In the genomic region with DNA sequence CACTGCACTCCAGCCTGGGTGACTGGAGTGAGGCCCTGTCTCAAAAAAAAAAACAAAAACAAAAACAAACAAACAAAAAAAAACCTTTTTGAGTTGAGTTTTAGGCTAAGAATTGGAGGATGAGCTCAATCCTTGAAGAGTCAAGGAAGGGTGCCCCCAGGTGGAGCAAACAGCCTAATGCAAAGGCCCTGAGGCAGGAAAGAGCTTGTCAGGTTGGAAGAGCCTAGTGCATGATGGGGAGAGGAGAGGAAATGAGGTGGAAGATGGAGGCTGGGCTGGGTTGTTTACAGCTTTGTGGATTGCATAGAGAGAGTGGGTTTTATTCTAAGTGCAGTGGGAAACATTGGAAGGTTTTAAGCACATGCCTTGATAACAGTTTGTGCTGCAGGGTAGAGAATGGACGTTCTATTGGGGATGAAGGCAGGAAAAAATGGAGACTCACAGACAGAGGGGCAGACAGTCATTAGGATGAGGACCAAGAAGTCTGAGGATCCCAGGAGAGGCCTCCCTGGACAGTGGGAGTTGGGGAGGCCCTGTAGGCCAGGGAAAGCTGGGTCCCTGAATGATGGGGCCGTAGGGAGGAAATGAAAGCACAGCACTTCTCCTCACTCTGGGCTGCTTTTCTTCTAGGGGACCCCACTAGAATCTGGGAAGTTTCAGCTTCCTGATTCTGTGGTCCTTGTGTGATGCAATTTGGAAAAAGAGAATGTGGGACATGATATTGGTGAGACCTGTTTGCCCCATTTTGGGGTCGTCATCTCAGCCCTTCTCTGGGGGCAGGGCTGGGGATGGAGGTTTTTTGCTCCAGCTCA, we compare ENCODE assay signal across 10 cellular contexts. TPM values are rescaled to one million over a fixed set of nuclear protein-coding genes. Genes with fewer than 3 reads are reported as not detected.
DNase-seq lines count a peak whose midpoint lies in the region; ATAC-seq and TF ChIP-seq lines count a peak whose summit lies in the region.
"Had no signal": no experiment of that assay in that cellular context is flagged by ENCODE, and none has a peak within 500 bp of the region (broad histone marks: within the 10 kb centered on the region; RNA-seq: fewer than 3 reads in every experiment).

No MANE protein-coding gene starts in this region.

- no peaks in the 10 kb centered on the region for H3K4me1 ChIP-seq in aorta (ENCODE audit: control insufficient read depth in 1 of 2, insufficient read depth in 2 of 2, low read length in 2 of 2)

- DNase-seq in AG10803 (ENCODE audit: low read depth) (no peak), GM06990 (ENCODE audit: extremely low read depth, insufficient read length) (no peak), RPMI8226 (peak; percentile 67), fibroblast of pulmonary artery (ENCODE audit: low read depth) (no peak), aorta (no peak), NCI-H748 (lab: John Stamatoyannopoulos, UW; ENCODE audit: unreplicated experiment) (no peak)

- ATAC-seq in HG03097 (IDR thresholded peaks at IDR 0.05; ENCODE audit: low FRiP score, unreplicated experiment) (no peak), aorta (ENCODE audit: low FRiP score) (no peak), GM19452 (IDR thresholded peaks at IDR 0.05; ENCODE audit: unreplicated experiment) (no peak)
- ATAC-seq: Right ventricle myocardium inferior had no signal

- peak; percentile 9; the same call in 1 of the 2 replicates for TF ChIP-seq CTCF in AG10803 (conservative IDR thresholded peaks at IDR 0.05; ENCODE audit: low read length)
- TF ChIP-seq CTCF in GM06990 (IDR thresholded peaks at IDR 0.05; ENCODE audit: insufficient read depth, low read length, poor library complexity, severe bottlenecking): peak; percentile 48
- peak; percentile 12 for TF ChIP-seq CTCF in fibroblast of pulmonary artery (IDR thresholded peaks at IDR 0.05; ENCODE audit: low read length, missing control alignments)

- no peak overlapping the region for H3K4me3 ChIP-seq in AG10803 (ENCODE audit: low read length)
- H3K4me3 ChIP-seq in GM06990 (replicated peaks; ENCODE audit: low read depth, low read length): no peak overlapping the region
- H3K4me3 ChIP-seq in fibroblast of pulmonary artery (replicated peaks; ENCODE audit: low read depth, low read length): no peak overlapping the region
- no peak overlapping the region for H3K4me3 ChIP-seq in aorta (ENCODE audit: low read length in 2 of 2)

- WGBS in aorta, 2 donors: 71 to 80% methylated on average over 3 of the region's 3 CpGs

- H3K36me3 ChIP-seq in GM06990 (ENCODE audit: control insufficient read depth, insufficient read depth, low read length) (peaks cover 4% of the 10 kb centered on the region; the same call in 1 of the 2 replicates), aorta (ENCODE audit: control insufficient read depth in 1 of 2, insufficient read depth in 2 of 2, low read length in 1 of 2) (no peaks in the 10 kb centered on the region)

- H3K27me3 ChIP-seq in GM06990 (replicated peaks; ENCODE audit: control insufficient read depth, insufficient read depth, low read length): no peaks in the 10 kb centered on the region
- H3K27me3 ChIP-seq in aorta (ENCODE audit: control insufficient read depth in 1 of 2, insufficient read depth in 2 of 2, low read length in 1 of 2): no peaks in the 10 kb centered on the region

- H3K9me3 ChIP-seq in aorta (ENCODE audit: control insufficient read depth, low read length): no peaks in the 10 kb centered on the region

- intact Hi-C loops in aorta (cut with DNase I): no loop called here

- H3K27ac ChIP-seq in aorta (ENCODE audit: low read depth in 1 of 2, low read length in 2 of 2): no peak overlapping the region
- H3K27ac ChIP-seq: epithelial cell of prostate had no signal

RNA-seq across cellular contexts. Expression of gene SNX22, which starts 1.9 kb away (rescaled TPM):
- total RNA-seq in aorta: under 1 TPM; 0.36 to 0.39 TPM
- under 1 TPM; 0.38 to 0.90 TPM for polyA plus RNA-seq in aorta

RNA-seq across cellular contexts. Expression of gene PPIB, which starts 13.2 kb away (rescaled TPM):
- total RNA-seq in aorta: 100 to 1,000 TPM; 362 to 395 TPM
- 100 to 1,000 TPM; 293 to 699 TPM for polyA plus RNA-seq in aorta

RNA-seq across cellular contexts. Expression of gene SNX1, which starts 53.8 kb away (rescaled TPM):
- total RNA-seq in aorta: 100 to 1,000 TPM; 122 to 153 TPM
- 10 to 100 TPM; 54.6 to 57.7 TPM for polyA plus RNA-seq in aorta

RNA-seq across cellular contexts. Expression of gene CIAO2A, which starts 56.0 kb away (rescaled TPM):
- 10 to 100 TPM; 23.2 to 27.4 TPM for total RNA-seq in aorta
- 10 to 100 TPM; 24.1 to 81.9 TPM for polyA plus RNA-seq in aorta
